ENCODE assay signal across 1 cellular context in genomic region chr20:33008336-33009213, GRCh38.
TF ChIP-seq lines count a peak whose summit lies in the region.

No MANE protein-coding gene starts in this region.

TF ChIP-seq in H1, 55 proteins besides CTCF, POLR2A, EP300 and RAD21 (continued from another document):
- TF ChIP-seq CHD7 (IDR thresholded peaks at IDR 0.05; ENCODE audit: insufficient replicate concordance, low read length): no peak
- TF ChIP-seq, protein P1, sequence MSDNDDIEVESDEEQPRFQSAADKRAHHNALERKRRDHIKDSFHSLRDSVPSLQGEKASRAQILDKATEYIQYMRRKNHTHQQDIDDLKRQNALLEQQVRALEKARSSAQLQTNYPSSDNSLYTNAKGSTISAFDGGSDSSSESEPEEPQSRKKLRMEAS (IDR thresholded peaks at IDR 0.05): no peak
- TF ChIP-seq JUN (IDR thresholded peaks at IDR 0.05; ENCODE audit: low read depth, low read length): no peak
- no peak for TF ChIP-seq POLR2AphosphoS5 (IDR thresholded peaks at IDR 0.05; ENCODE audit: low read depth, low read length)
- no peak for TF ChIP-seq SP2 (IDR thresholded peaks at IDR 0.05; ENCODE audit: low read length)
- TF ChIP-seq KDM5A (IDR thresholded peaks at IDR 0.05; ENCODE audit: low read length): no peak
- TF ChIP-seq POU5F1 (IDR thresholded peaks at IDR 0.05; ENCODE audit: low read depth, low read length): no peak
- no peak for TF ChIP-seq SIRT6 (IDR thresholded peaks at IDR 0.05; ENCODE audit: low read length)
- TF ChIP-seq, protein P2, sequence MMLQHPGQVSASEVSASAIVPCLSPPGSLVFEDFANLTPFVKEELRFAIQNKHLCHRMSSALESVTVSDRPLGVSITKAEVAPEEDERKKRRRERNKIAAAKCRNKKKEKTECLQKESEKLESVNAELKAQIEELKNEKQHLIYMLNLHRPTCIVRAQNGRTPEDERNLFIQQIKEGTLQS (IDR thresholded peaks at IDR 0.05; ENCODE audit: insufficient read depth, low read depth, low read length): no peak
- TF ChIP-seq ZNF274 (IDR thresholded peaks at IDR 0.05; ENCODE audit: borderline replicate concordance, extremely low read depth, low read length): no peak
- TF ChIP-seq RFX5 (IDR thresholded peaks at IDR 0.05; ENCODE audit: borderline replicate concordance, low read depth, low read length): no peak
- TF ChIP-seq NANOG (IDR thresholded peaks at IDR 0.05; ENCODE audit: insufficient read depth, low read depth, low read length, poor library complexity, severe bottlenecking): no peak
- no peak for TF ChIP-seq KDM1A (IDR thresholded peaks at IDR 0.05; ENCODE audit: borderline replicate concordance, low read length)
- no peak for TF ChIP-seq GTF2F1 (IDR thresholded peaks at IDR 0.05; ENCODE audit: borderline replicate concordance, low read depth, low read length)
- no peak for TF ChIP-seq SIN3A (conservative IDR thresholded peaks at IDR 0.05 in 1 of 2, IDR thresholded peaks at IDR 0.05 in 1 of 2; ENCODE audit: low read depth in 1 of 2, low read length in 2 of 2)
- TF ChIP-seq HDAC2 (IDR thresholded peaks at IDR 0.05; ENCODE audit: borderline replicate concordance in 1 of 2, low read depth in 2 of 2, low read length in 2 of 2): no peak
TF ChIP-seq in H1: peak in this region for 0.
